14 cellular contexts compared by ENCODE assay signal in genomic region chr9:78695521-78695920, GRCh38.
DNase-seq lines count a peak whose midpoint lies in the region; ATAC-seq and TF ChIP-seq lines count a peak whose summit lies in the region.
"Had no signal": no experiment of that assay in that cellular context is flagged by ENCODE, and none has a peak within 500 bp of the region (broad histone marks: within the 10 kb centered on the region; RNA-seq: fewer than 3 reads in every experiment).

No MANE protein-coding gene starts in this region.

- intact Hi-C loops in spleen (cut with DNase I; ENCODE audit: low total_unique reads), result no loop called here

- H3K4me1 ChIP-seq in OCI-LY3 (ENCODE audit: low read length) (peaks cover 28% of the 10 kb centered on the region), spleen (peaks cover 0 to 40% (median 13%) of the 10 kb centered on the region in 6 donors), right atrium auricular region (no peaks in the 10 kb centered on the region)
- H3K4me1 ChIP-seq: Caco-2 had no signal

- no peaks in the 10 kb centered on the region for H3K79me2 ChIP-seq in OCI-LY3 (ENCODE audit: low read length)

- no peak for TF ChIP-seq CTCF in OCI-LY3 (IDR thresholded peaks at IDR 0.05; ENCODE audit: low read depth, low read length)
- no peak for TF ChIP-seq CTCF in spleen (IDR thresholded peaks at IDR 0.05 in 8 of 11, conservative IDR thresholded peaks at IDR 0.05 in 3 of 11)
- TF ChIP-seq CTCF in right atrium auricular region (IDR thresholded peaks at IDR 0.05), result no peak

- TF ChIP-seq POLR2A in spleen (IDR thresholded peaks at IDR 0.05), result no peak

- DNase-seq in NCI-H187 (lab: John Stamatoyannopoulos, UW), result peak; percentile 56 to 72
- peak; percentile 77 for DNase-seq in spleen
- DNase-seq in right atrium auricular region (ENCODE audit: low spot score), result no peak
- no peak for DNase-seq in activated CD4-positive, alpha-beta T cell treated with anti-CD3 and anti-CD28 coated beads, Interleukin-2, amount 50 U/mL, for 4 hours
- DNase-seq in HPDE6-E6E7 (ENCODE audit: extremely low spot score), result no peak
- DNase-seq: activated CD4-positive, alpha-beta memory T cell treated with anti-CD3 and anti-CD28 coated beads, Interleukin-2, amount 10 ng/mL, durations not matched to agents 7 days and 5 days; activated naive CD4-positive, alpha-beta T cell treated with anti-CD3 and anti-CD28 coated beads for 36 hours; Caco-2; MG63; T-helper 17 cell had no signal

- peaks cover 23% of the 10 kb centered on the region for H3K27me3 ChIP-seq in OCI-LY3 (ENCODE audit: low read depth, low read length)
- H3K27me3 ChIP-seq in spleen (replicated peaks in 1 of 7), result peaks cover 0 to 7% (median 0%) of the 10 kb centered on the region in 7 donors
- H3K27me3 ChIP-seq in right atrium auricular region, result no peaks in the 10 kb centered on the region
- H3K27me3 ChIP-seq: cardiac muscle cell, left lung, MG63 had no signal

- peak overlapping the region; percentile 69 for H3K4me2 ChIP-seq in OCI-LY3 (ENCODE audit: low read length)

- 11 to 23% (median 17%) methylated on average over 5 of the region's 5 CpGs for WGBS in spleen, 5 donors

- no peaks in the 10 kb centered on the region for H3K36me3 ChIP-seq in OCI-LY3 (replicated peaks; ENCODE audit: low read depth, low read length)
- H3K36me3 ChIP-seq in spleen, result no peaks in the 10 kb centered on the region
- no peaks in the 10 kb centered on the region for H3K36me3 ChIP-seq in right atrium auricular region
- H3K36me3 ChIP-seq: cardiac muscle cell, left lung, MG63 had no signal

- no peak overlapping the region for H2AFZ ChIP-seq in OCI-LY3 (ENCODE audit: low read depth, low read length)

- ATAC-seq in HG02852 (IDR thresholded peaks at IDR 0.05; ENCODE audit: unreplicated experiment), result peak; percentile 69
- ATAC-seq: left lung, T-helper 17 cell had no signal

- no peak overlapping the region for H3K9ac ChIP-seq in OCI-LY3 (ENCODE audit: low read length)

- no peaks in the 10 kb centered on the region for H4K20me1 ChIP-seq in OCI-LY3 (ENCODE audit: insufficient read depth, low read length)

- H3K4me3 ChIP-seq in OCI-LY3 (ENCODE audit: low read length) (peak overlapping the region; percentile 57), spleen (peak overlapping the region in 1 of 8 donors; percentile 43), right atrium auricular region (no peak overlapping the region)
- H3K4me3 ChIP-seq: cardiac muscle cell, left lung, MG63 had no signal

- no peaks in the 10 kb centered on the region for H3K9me3 ChIP-seq in OCI-LY3 (ENCODE audit: insufficient read depth, low read length)
- no peaks in the 10 kb centered on the region for H3K9me3 ChIP-seq in spleen
- no peaks in the 10 kb centered on the region for H3K9me3 ChIP-seq in right atrium auricular region
- H3K9me3 ChIP-seq: Caco-2, left lung, MG63 had no signal

- no peak overlapping the region for H3K27ac ChIP-seq in OCI-LY3 (ENCODE audit: low read length)
- peak overlapping the region in 6 of 8 donors; percentile 17 to 77 (median 59) for H3K27ac ChIP-seq in spleen
- H3K27ac ChIP-seq in right atrium auricular region, result no peak overlapping the region
- H3K27ac ChIP-seq: cardiac muscle cell had no signal

Comparison
In these comparisons a context has a peak if more than half of its experiments do, and no peak if none do; other contexts are left out.
1. DNase-seq: peak in NCI-H187 (2 of 2) and spleen (single experiment); none in right atrium auricular region (single experiment), activated CD4-positive, alpha-beta T cell treated with anti-CD3 and anti-CD28 coated beads, Interleukin-2, amount 50 U/mL, for 4 hours (0 of 2) and HPDE6-E6E7 (single experiment).
2. H3K27ac ChIP-seq: peak in spleen (6 of 8); none in OCI-LY3 (single experiment) and right atrium auricular region (0 of 2).